Comparison of ENCODE assay signal across 9 cellular contexts in the genomic region with DNA sequence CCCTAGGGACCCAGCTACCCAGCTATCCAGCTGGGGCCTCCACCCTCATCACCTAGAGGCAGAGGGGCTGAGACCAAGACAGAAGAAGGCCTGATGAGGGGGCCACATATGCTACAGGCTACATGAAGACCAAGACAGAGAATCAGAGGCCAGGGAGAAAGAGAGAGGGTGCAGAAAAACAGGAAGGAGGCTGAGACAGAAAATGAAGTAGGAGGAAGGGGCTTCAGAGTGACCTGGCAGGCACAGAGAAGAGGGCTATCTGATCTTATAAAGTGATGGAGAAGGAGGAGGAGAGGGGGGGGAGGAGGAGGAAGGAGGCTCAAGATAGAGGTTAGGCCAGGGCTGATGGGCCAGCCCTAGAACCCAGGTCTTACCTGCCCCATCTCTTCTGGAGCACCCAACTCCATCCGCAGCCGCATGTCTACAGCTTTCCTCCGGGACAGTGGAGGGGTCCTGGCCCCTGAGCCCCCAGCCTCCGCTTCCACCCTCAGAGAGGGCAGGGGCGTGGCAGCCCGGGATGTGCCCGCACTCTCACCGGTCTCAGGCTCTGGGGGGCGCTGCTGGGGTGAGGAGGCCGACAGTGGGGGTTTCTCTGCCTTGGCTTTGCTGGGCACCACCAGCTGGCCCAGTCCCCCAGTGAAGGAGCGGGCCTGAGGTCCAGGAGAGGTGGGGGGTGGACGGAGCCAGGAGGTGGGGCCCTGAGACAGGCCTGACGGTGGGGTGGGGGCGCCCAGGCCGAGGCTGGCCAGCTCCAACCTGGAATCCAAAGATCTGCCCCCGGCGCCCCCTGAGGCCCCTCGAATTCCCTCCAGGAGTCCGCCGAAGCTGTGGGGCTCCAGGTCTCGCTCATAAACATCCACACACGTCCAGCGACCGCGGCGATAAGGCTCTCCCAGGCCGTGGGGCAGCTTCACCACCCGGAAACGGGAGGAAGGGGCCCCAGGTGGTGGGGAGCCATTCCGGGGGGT. TPM values are rescaled to one million over a fixed set of nuclear protein-coding genes. Genes with fewer than 3 reads are reported as not detected.
DNase-seq lines count a peak whose midpoint lies in the region; ATAC-seq and TF ChIP-seq lines count a peak whose summit lies in the region.
"Had no signal": no experiment of that assay in that cellular context is flagged by ENCODE, and none has a peak within 500 bp of the region (broad histone marks: within the 10 kb centered on the region; RNA-seq: fewer than 3 reads in every experiment).

No MANE protein-coding gene starts in this region.

- H4K20me1 ChIP-seq in SU-DHL-6 (ENCODE audit: low read depth, low read length): no peaks in the 10 kb centered on the region

- H3K4me3 Mint-ChIP-seq in natural killer cell: peak overlapping the region; percentile 90

- peak overlapping the region; percentile 88 for H3K9ac ChIP-seq in SU-DHL-6 (ENCODE audit: low read length)

- H3K27me3 Mint-ChIP-seq in natural killer cell (ENCODE audit: low read depth in 2 of 2): peaks cover 0 to 2% of the 10 kb centered on the region in 2 donors

- H3K36me3 Mint-ChIP-seq in natural killer cell: no peaks in the 10 kb centered on the region

- no peak for ATAC-seq in natural killer cell

- peak overlapping the region; percentile 54 for H3K27ac ChIP-seq in SU-DHL-6 (ENCODE audit: low read depth, low read length)

- H3K9me2 ChIP-seq in SU-DHL-6 (replicated peaks; ENCODE audit: insufficient read depth, low read length): no peaks in the 10 kb centered on the region

- no peaks in the 10 kb centered on the region for H3K9me3 Mint-ChIP-seq in natural killer cell

- H3K36me3 ChIP-seq in SU-DHL-6 (ENCODE audit: low read length): no peaks in the 10 kb centered on the region

- peak overlapping the region; percentile 76 for H3K4me3 ChIP-seq in GM08714 (ENCODE audit: low read length)
- peak overlapping the region; percentile 93 for H3K4me3 ChIP-seq in SU-DHL-6 (ENCODE audit: insufficient read depth, low read length, poor library complexity, severe bottlenecking)

- peaks cover 19% of the 10 kb centered on the region; the same call in 1 of the 2 replicates for H3K79me2 ChIP-seq in SU-DHL-6 (ENCODE audit: insufficient read depth, low read length)

- peaks cover 9% of the 10 kb centered on the region; the same call in 1 of the 2 replicates for H3F3A ChIP-seq in SU-DHL-6 (ENCODE audit: insufficient read depth)

- peak overlapping the region; percentile 78 to 80 for H3K27ac Mint-ChIP-seq in natural killer cell

- no peaks in the 10 kb centered on the region for H3K27me3 ChIP-seq in SU-DHL-6 (ENCODE audit: low read length)

- H3K4me2 ChIP-seq in SU-DHL-6 (ENCODE audit: low read depth, low read length, poor library complexity, severe bottlenecking): peak overlapping the region; percentile 94

- peak; percentile 53 for DNase-seq in dermis blood vessel endothelial cell
- DNase-seq in natural killer cell: no peak
- no peak for DNase-seq in A172 (ENCODE audit: low spot score)
- DNase-seq in amniotic stem cell (lab: John Stamatoyannopoulos, UW): no peak
- DNase-seq in NCI-H1105 (lab: John Stamatoyannopoulos, UW): no peak
- DNase-seq in NCI-H524 treated with DMSO at 0.1 percent for 48 hours (lab: John Stamatoyannopoulos, UW): no peak

- peaks cover 19 to 44% of the 10 kb centered on the region in 2 donors for H3K4me1 Mint-ChIP-seq in natural killer cell

- no peaks in the 10 kb centered on the region for H3K9me3 ChIP-seq in SU-DHL-6 (ENCODE audit: insufficient read depth, low read length)

- TF ChIP-seq CTCF in SU-DHL-6 (IDR thresholded peaks at IDR 0.05; ENCODE audit: insufficient read depth, low read length, poor library complexity, severe bottlenecking) (peak; percentile 59), natural killer cell (IDR thresholded peaks at IDR 0.05) (no peak)

- intact Hi-C loops in natural killer cell (cut with micrococcal nuclease): loop anchor here (5.0 to 10.0 kb wide), 3 partner anchors 70 to 378 kb away; a partner anchor contains a TSS

- no peak overlapping the region for H2AFZ ChIP-seq in SU-DHL-6 (ENCODE audit: low read depth, low read length, severe bottlenecking)

RNA-seq across cellular contexts. Expression of a gene that starts 1.8 kb away (rescaled TPM):
- total RNA-seq in dermis blood vessel endothelial cell (32.3 and 44.2 TPM in 2 replicates), natural killer cell (100 to 1,000 TPM; 140 to 173 (median 168) TPM)
- total RNA-seq in A172 (2014; rRNA removed; shearing (Covaris generic)): 26.6 and 32.6 TPM in 2 replicates

RNA-seq across cellular contexts. Expression of a gene that starts 6.5 kb away (rescaled TPM):
- total RNA-seq in dermis blood vessel endothelial cell: 4.3 and 5.4 TPM in 2 replicates
- under 1 TPM in 2 of 3 donors, not detected in 1; 0.12 to 0.13 TPM for total RNA-seq in natural killer cell
- total RNA-seq in A172 (2014; rRNA removed; shearing (Covaris generic)): 0.07 TPM in 1 of 2 replicates, not detected in the other

RNA-seq across cellular contexts. Expression of a gene that starts 13.1 kb away (rescaled TPM):
- total RNA-seq in dermis blood vessel endothelial cell (0.34 and 0.93 TPM in 2 replicates), natural killer cell (1 to 10 TPM; 2.3 to 4.1 (median 3.9) TPM)
- 0.60 and 8.3 TPM in 2 replicates for total RNA-seq in A172 (2014; rRNA removed; shearing (Covaris generic))
- total RNA-seq: SK-MEL-5 had no signal

RNA-seq across cellular contexts. Expression of a gene that starts 40.9 kb away (rescaled TPM):
- total RNA-seq in dermis blood vessel endothelial cell (19.3 and 28.1 TPM in 2 replicates), natural killer cell (10 to 100 TPM; 41.0 to 45.1 (median 44.7) TPM)
- 55.0 and 67.7 TPM in 2 replicates for total RNA-seq in A172 (2014; rRNA removed; shearing (Covaris generic))

RNA-seq across cellular contexts. Expression of a gene that starts 47.6 kb away (rescaled TPM):
- total RNA-seq in dermis blood vessel endothelial cell (54.3 and 56.5 TPM in 2 replicates), natural killer cell (10 to 100 TPM; 48.1 to 54.9 (median 54.1) TPM)
- total RNA-seq in A172 (2014; rRNA removed; shearing (Covaris generic)): 33.4 and 34.8 TPM in 2 replicates
